In genomic region chr2:24792874-24793751, GRCh38 we compare ENCODE assay signal across 8 cellular contexts. TPM values are rescaled to one million over a fixed set of nuclear protein-coding genes. Genes with fewer than 3 reads are reported as not detected.
DNase-seq lines count a peak whose midpoint lies in the region; ATAC-seq and TF ChIP-seq lines count a peak whose summit lies in the region.

CENPO (plus strand) TSS chr2:24793425; CDS start chr2:24793920, 495 bp downstream.
PTRHD1 (minus strand) TSS chr2:24793391; CDS start chr2:24793377, 14 bp downstream.

- TF ChIP-seq EP300 in transverse colon (IDR thresholded peaks at IDR 0.05; ENCODE audit: low read depth): no peak

- H3K36me3 ChIP-seq in parathyroid adenoma (ENCODE audit: control insufficient read depth, insufficient read depth, low read length): no peaks in the 10 kb centered on the region
- H3K36me3 ChIP-seq in transverse colon: no peaks in the 10 kb centered on the region

- peak; percentile 61 for TF ChIP-seq POLR2A in transverse colon (IDR thresholded peaks at IDR 0.05)

- WGBS in transverse colon (ENCODE audit: low coverage in 1 of 2), 2 donors: 1% methylated on average over 62 of the region's 72 CpGs; no CpG with 5 or more reads in 1 of the 2 donors

- no peaks in the 10 kb centered on the region for H3K27me3 Mint-ChIP-seq in activated naive CD8-positive, alpha-beta T cell treated with anti-CD3 and anti-CD28 coated beads, Interleukin-2, amount 50 U/mL, for 24 hours

- no peaks in the 10 kb centered on the region for H3K9me3 Mint-ChIP-seq in activated naive CD8-positive, alpha-beta T cell treated with anti-CD3 and anti-CD28 coated beads, Interleukin-2, amount 50 U/mL, for 24 hours

- H3K27ac ChIP-seq in parathyroid adenoma (peak within 1 kb of the TSS; percentile 95), transverse colon (peak within 1 kb of the TSS; percentile 94 to 99 (median 95))

- in situ Hi-C loops in transverse colon (cut with MboI; ENCODE audit: low pct_ligation_motif_present in 1 of 4, low pct_unique_long_range_greater_than_20kb in 1 of 4, low sequenced_read_pairs in 3 of 4): no loop called here

- peak within 1 kb of the TSS; percentile 100 for H3K27ac Mint-ChIP-seq in activated naive CD8-positive, alpha-beta T cell treated with anti-CD3 and anti-CD28 coated beads, Interleukin-2, amount 50 U/mL, for 24 hours

- H3K27me3 ChIP-seq in parathyroid adenoma (ENCODE audit: control insufficient read depth, insufficient read depth, low read length) (no peaks in the 10 kb centered on the region), transverse colon (no peaks in the 10 kb centered on the region)

- H3K4me3 ChIP-seq in GM12875 (ENCODE audit: low read depth, low read length): peak within 1 kb of the TSS; percentile 94
- H3K4me3 ChIP-seq in parathyroid adenoma (ENCODE audit: low read depth, low read length): peak within 1 kb of the TSS; percentile 99
- peak within 1 kb of the TSS; percentile 57 to 90 (median 72) for H3K4me3 ChIP-seq in transverse colon

- H3K9me3 ChIP-seq in parathyroid adenoma (ENCODE audit: control insufficient read depth, low read length) (no peaks in the 10 kb centered on the region), transverse colon (no peaks in the 10 kb centered on the region)

- intact Hi-C loops in Right ventricle myocardium superior (cut with DNase I): loop anchor here (5.0 kb wide), 1 partner anchor 301 kb away; the partner anchor contains the start of gene NCOA1
- intact Hi-C loops in transverse colon (cut with DNase I; ENCODE audit: low total_unique reads): no loop called here

- H3K4me1 ChIP-seq in parathyroid adenoma (peaks cover 7% of the 10 kb centered on the region), transverse colon (peaks cover 9 to 20% (median 14%) of the 10 kb centered on the region in 4 donors)

- peak within 1 kb of the TSS; percentile 95 for H3K4me2 ChIP-seq in parathyroid adenoma (ENCODE audit: low read length)

- ATAC-seq in HG02798 (IDR thresholded peaks at IDR 0.05; ENCODE audit: poor library complexity, unreplicated experiment) (peak; percentile 94), Right ventricle myocardium superior (ENCODE audit: poor library complexity) (peak; percentile 100)
- ATAC-seq in activated naive CD8-positive, alpha-beta T cell treated with anti-CD3 and anti-CD28 coated beads, Interleukin-2, amount 50 U/mL, for 24 hours: peak; percentile 96

- H3K9ac ChIP-seq in parathyroid adenoma: peak within 1 kb of the TSS; percentile 82

- TF ChIP-seq CTCF in GM12875 (IDR thresholded peaks at IDR 0.05; ENCODE audit: borderline replicate concordance, insufficient read depth, low read depth, low read length) (peak; percentile 57), parathyroid adenoma (IDR thresholded peaks at IDR 0.05) (peak; percentile 70), transverse colon (IDR thresholded peaks at IDR 0.05) (peak; percentile 55 to 90 (median 72))

- peak; percentile 98 for DNase-seq in NCI-H1417 treated with DMSO at 0.1 percent for 48 hours (lab: John Stamatoyannopoulos, UW)
- peak; percentile 100 for DNase-seq in SW480 (ENCODE audit: low spot score)
- peak; percentile 94 for DNase-seq in activated naive CD8-positive, alpha-beta T cell treated with anti-CD3 and anti-CD28 coated beads, Interleukin-2, amount 50 U/mL, for 24 hours
- peak; percentile 98 for DNase-seq in Right ventricle myocardium superior
- peak; percentile 97 for DNase-seq in transverse colon

- no peaks in the 10 kb centered on the region for H3K79me2 ChIP-seq in parathyroid adenoma

- peaks cover 41% of the 10 kb centered on the region for H3K36me3 Mint-ChIP-seq in activated naive CD8-positive, alpha-beta T cell treated with anti-CD3 and anti-CD28 coated beads, Interleukin-2, amount 50 U/mL, for 24 hours (ENCODE audit: low read depth)

- peaks cover 42% of the 10 kb centered on the region for H3K4me1 Mint-ChIP-seq in activated naive CD8-positive, alpha-beta T cell treated with anti-CD3 and anti-CD28 coated beads, Interleukin-2, amount 50 U/mL, for 24 hours

- H3K4me3 Mint-ChIP-seq in activated naive CD8-positive, alpha-beta T cell treated with anti-CD3 and anti-CD28 coated beads, Interleukin-2, amount 50 U/mL, for 24 hours: peak within 1 kb of the TSS; percentile 98

- H2AFZ ChIP-seq in parathyroid adenoma: peak within 1 kb of the TSS; percentile 94

RNA-seq across cellular contexts. Expression of gene CENPO, which starts in this region (rescaled TPM):
- 2.2 TPM for total RNA-seq in Right ventricle myocardium superior
- 10 to 100 TPM in 2 of 4 donors, 1 to 10 TPM in 2; 6.0 to 13.8 (median 9.6) TPM for total RNA-seq in transverse colon

RNA-seq across cellular contexts. Expression of gene PTRHD1, which starts in this region (rescaled TPM):
- 31.4 TPM for total RNA-seq in Right ventricle myocardium superior
- total RNA-seq in transverse colon: 10 to 100 TPM; 30.6 to 50.9 (median 40.5) TPM

Comparison
In these comparisons a context has a peak if more than half of its experiments do, and no peak if none do; other contexts are left out.
1. Peak in every context shown above with its lines: DNase-seq, ATAC-seq, H3K4me3 ChIP-seq and H3K27ac ChIP-seq.